23 cellular contexts compared by ENCODE assay signal in the genomic region with DNA sequence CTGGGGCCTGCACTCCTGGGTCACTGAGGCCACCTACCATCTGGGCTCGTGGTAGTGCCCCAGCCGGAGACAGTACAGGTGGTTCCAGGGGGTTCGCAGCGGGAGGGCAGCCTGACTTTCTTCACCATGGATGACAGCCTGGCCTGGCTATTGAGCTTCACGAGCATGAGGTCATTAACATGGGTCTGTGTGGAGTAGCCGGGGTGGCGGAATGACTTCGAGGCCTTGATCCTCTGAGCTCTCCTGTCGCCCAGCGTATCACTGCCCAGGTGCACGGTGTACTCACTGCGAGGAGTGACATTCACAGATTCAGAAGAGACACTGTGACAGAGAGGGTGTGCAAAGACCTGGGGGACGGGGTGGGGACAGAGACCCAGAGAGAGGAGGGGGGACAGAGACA. TPM values are rescaled to one million over a fixed set of nuclear protein-coding genes. Genes with fewer than 3 reads are reported as not detected.
"Had no signal": no experiment of that assay in that cellular context is flagged by ENCODE, and none has a peak within 500 bp of the region (broad histone marks: within the 10 kb centered on the region; RNA-seq: fewer than 3 reads in every experiment).

No MANE protein-coding gene starts in this region.

- H3K9me3 ChIP-seq: ascending aorta, SJSA1, SK-N-SH had no signal

- H3K36me3 ChIP-seq: ascending aorta, cardiac muscle cell, SJSA1 had no signal

- H3K27ac ChIP-seq: ascending aorta, cardiac muscle cell, SJSA1 had no signal

- FAIRE-seq: TTC549 had no signal

- H3K9ac ChIP-seq: SK-N-SH had no signal

- DNase-seq: activated CD4-positive, alpha-beta T cell treated with anti-CD3 and anti-CD28 coated beads for 36 hours; activated CD4-positive, alpha-beta T cell treated with anti-CD3 and anti-CD28 coated beads, Interleukin-2, amount 10 ng/mL, durations not matched to agents 7 days and 5 days; activated CD4-positive, alpha-beta T cell treated with anti-CD3 and anti-CD28 coated beads, Interleukin-2, amount 50 U/mL, for 48 hours; activated CD8-positive, alpha-beta T cell treated with anti-CD3 and anti-CD28 coated beads, Interleukin-2, amount 10 ng/mL, durations not matched to agents 7 days and 5 days; activated gamma-delta T cell; activated naive CD4-positive, alpha-beta T cell treated with Interleukin-2 at 50 U/mL for 16 hours; activated naive CD8-positive, alpha-beta T cell treated with anti-CD3 and anti-CD28 coated beads, Interleukin-2, amount 10 ng/mL, durations not matched to agents 7 days and 5 days; activated T-cell treated with anti-CD3 and anti-CD28 coated beads, Interleukin-2, amount 50 U/mL, for 24 hours; NCI-H1092 treated with DMSO at 0.1 percent for 48 hours; NCI-H1417 treated with DMSO at 0.1 percent for 48 hours; NCI-H1694; NCI-H345; NCI-H524 treated with DMSO at 0.1 percent for 48 hours; SHP77 treated with DMSO at 0.1 percent for 48 hours; SK-N-SH had no signal

- H3K27me3 ChIP-seq: ascending aorta had no signal

- H3K4me3 ChIP-seq: ascending aorta, cardiac muscle cell, SJSA1 had no signal

- H3K4me2 ChIP-seq: SK-N-SH had no signal

- H3K4me1 ChIP-seq: ascending aorta, SJSA1 had no signal

RNA-seq across cellular contexts. Expression of a gene that starts 3.5 kb away (rescaled TPM):
- total RNA-seq: activated CD4-positive, alpha-beta T cell treated with anti-CD3 and anti-CD28 coated beads for 36 hours; activated CD4-positive, alpha-beta T cell treated with anti-CD3 and anti-CD28 coated beads, Interleukin-2, amount 10 ng/mL, durations not matched to agents 7 days and 5 days; activated CD8-positive, alpha-beta T cell treated with anti-CD3 and anti-CD28 coated beads, Interleukin-2, amount 10 ng/mL, durations not matched to agents 7 days and 5 days; activated naive CD8-positive, alpha-beta T cell treated with anti-CD3 and anti-CD28 coated beads, Interleukin-2, amount 10 ng/mL, durations not matched to agents 7 days and 5 days; activated T-helper 2 cell treated with anti-CD3 and anti-CD28 coated beads, Interferon-gamma antibody, Interleukin-2, Interleukin-4, amounts not matched to agents 10 μg/mL and 5 μg/mL and 100 μg/mL, durations not matched to agents 14 hours and 24 hours and 36 hours; ascending aorta; cardiac muscle cell; M059J; NCI-H460; RPMI7951; SJSA1 had no signal
- polyA plus RNA-seq: SK-N-SH had no signal

RNA-seq across cellular contexts. Expression of a gene that starts 10.8 kb away (rescaled TPM):
- total RNA-seq: activated CD4-positive, alpha-beta T cell treated with anti-CD3 and anti-CD28 coated beads for 36 hours; activated CD4-positive, alpha-beta T cell treated with anti-CD3 and anti-CD28 coated beads, Interleukin-2, amount 10 ng/mL, durations not matched to agents 7 days and 5 days; activated CD8-positive, alpha-beta T cell treated with anti-CD3 and anti-CD28 coated beads, Interleukin-2, amount 10 ng/mL, durations not matched to agents 7 days and 5 days; activated naive CD8-positive, alpha-beta T cell treated with anti-CD3 and anti-CD28 coated beads, Interleukin-2, amount 10 ng/mL, durations not matched to agents 7 days and 5 days; activated T-helper 2 cell treated with anti-CD3 and anti-CD28 coated beads, Interferon-gamma antibody, Interleukin-2, Interleukin-4, amounts not matched to agents 10 μg/mL and 5 μg/mL and 100 μg/mL, durations not matched to agents 14 hours and 24 hours and 36 hours; ascending aorta; NCI-H460; RPMI7951; SJSA1 had no signal
- polyA plus RNA-seq: SK-N-SH had no signal

RNA-seq across cellular contexts. Expression of a gene that starts 21.2 kb away (rescaled TPM):
- total RNA-seq: activated CD4-positive, alpha-beta T cell treated with anti-CD3 and anti-CD28 coated beads for 36 hours; activated CD4-positive, alpha-beta T cell treated with anti-CD3 and anti-CD28 coated beads, Interleukin-2, amount 10 ng/mL, durations not matched to agents 7 days and 5 days; activated CD8-positive, alpha-beta T cell treated with anti-CD3 and anti-CD28 coated beads, Interleukin-2, amount 10 ng/mL, durations not matched to agents 7 days and 5 days; activated naive CD8-positive, alpha-beta T cell treated with anti-CD3 and anti-CD28 coated beads, Interleukin-2, amount 10 ng/mL, durations not matched to agents 7 days and 5 days; activated T-helper 2 cell treated with anti-CD3 and anti-CD28 coated beads, Interferon-gamma antibody, Interleukin-2, Interleukin-4, amounts not matched to agents 10 μg/mL and 5 μg/mL and 100 μg/mL, durations not matched to agents 14 hours and 24 hours and 36 hours; ascending aorta; cardiac muscle cell; M059J; NCI-H460; RPMI7951; SJSA1 had no signal
- polyA plus RNA-seq: cardiac muscle cell, SK-N-SH had no signal

RNA-seq across cellular contexts. Expression of a gene that starts 27.4 kb away (rescaled TPM):
- total RNA-seq: activated CD4-positive, alpha-beta T cell treated with anti-CD3 and anti-CD28 coated beads for 36 hours; activated CD4-positive, alpha-beta T cell treated with anti-CD3 and anti-CD28 coated beads, Interleukin-2, amount 10 ng/mL, durations not matched to agents 7 days and 5 days; activated CD8-positive, alpha-beta T cell treated with anti-CD3 and anti-CD28 coated beads, Interleukin-2, amount 10 ng/mL, durations not matched to agents 7 days and 5 days; activated naive CD8-positive, alpha-beta T cell treated with anti-CD3 and anti-CD28 coated beads, Interleukin-2, amount 10 ng/mL, durations not matched to agents 7 days and 5 days; activated T-helper 2 cell treated with anti-CD3 and anti-CD28 coated beads, Interferon-gamma antibody, Interleukin-2, Interleukin-4, amounts not matched to agents 10 μg/mL and 5 μg/mL and 100 μg/mL, durations not matched to agents 14 hours and 24 hours and 36 hours; ascending aorta; cardiac muscle cell; M059J; NCI-H460; RPMI7951; SJSA1 had no signal
- polyA plus RNA-seq: cardiac muscle cell, SK-N-SH had no signal

RNA-seq across cellular contexts. Expression of a gene that starts 39.3 kb away (rescaled TPM):
- total RNA-seq: activated CD4-positive, alpha-beta T cell treated with anti-CD3 and anti-CD28 coated beads for 36 hours; activated CD4-positive, alpha-beta T cell treated with anti-CD3 and anti-CD28 coated beads, Interleukin-2, amount 10 ng/mL, durations not matched to agents 7 days and 5 days; activated CD8-positive, alpha-beta T cell treated with anti-CD3 and anti-CD28 coated beads, Interleukin-2, amount 10 ng/mL, durations not matched to agents 7 days and 5 days; activated naive CD8-positive, alpha-beta T cell treated with anti-CD3 and anti-CD28 coated beads, Interleukin-2, amount 10 ng/mL, durations not matched to agents 7 days and 5 days; activated T-helper 2 cell treated with anti-CD3 and anti-CD28 coated beads, Interferon-gamma antibody, Interleukin-2, Interleukin-4, amounts not matched to agents 10 μg/mL and 5 μg/mL and 100 μg/mL, durations not matched to agents 14 hours and 24 hours and 36 hours; M059J; RPMI7951; SJSA1 had no signal
- polyA plus RNA-seq: cardiac muscle cell, SK-N-SH had no signal
